11 cellular contexts compared by ENCODE assay signal in the genomic region with DNA sequence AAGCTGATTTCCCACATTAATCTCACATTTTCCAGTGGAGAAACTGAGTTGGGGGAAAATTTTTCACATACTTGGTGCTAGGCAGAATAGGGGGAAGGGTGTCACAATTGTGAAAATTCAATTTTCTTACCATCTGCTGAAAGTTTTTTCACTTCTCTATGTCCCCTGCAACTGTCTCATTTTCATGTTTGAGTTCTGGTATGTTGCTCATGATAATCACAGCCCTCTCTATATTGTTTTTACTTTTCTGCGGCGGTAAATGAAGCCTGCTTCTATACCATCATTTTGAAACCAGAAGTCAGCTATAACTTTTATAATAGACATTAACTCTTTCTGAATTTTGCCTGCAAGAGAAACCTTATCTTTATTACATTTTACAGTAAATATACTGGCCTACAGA.
"Had no signal": no experiment of that assay in that cellular context is flagged by ENCODE, and none has a peak within 500 bp of the region (broad histone marks: within the 10 kb centered on the region; RNA-seq: fewer than 3 reads in every experiment).

No MANE protein-coding gene starts in this region.

- H3K4me3 Mint-ChIP-seq: H9, IgD-negative memory B cell had no signal

- DNase-seq: GM23248, GOT3, H9, HCEC 1CT, Kasumi-1, KBM-7 had no signal

- H3K4me2 ChIP-seq: KMS-11 had no signal

- FAIRE-seq: H54, HepG2 had no signal

- H3K27ac Mint-ChIP-seq: H9, IgD-negative memory B cell had no signal

- ATAC-seq: HepG2 had no signal

- H3K9ac ChIP-seq: GM23248, KMS-11 had no signal

- H2AFZ ChIP-seq: GM23248 had no signal

- H3K27ac ChIP-seq: GM23248, HL-60, KMS-11 had no signal

- H3K27me3 Mint-ChIP-seq: IgD-negative memory B cell had no signal

- H3K4me1 Mint-ChIP-seq: IgD-negative memory B cell had no signal

- H3K4me3 ChIP-seq: GM23248 had no signal
